Comparison of ENCODE assay signal across 23 cellular contexts in the genomic region with DNA sequence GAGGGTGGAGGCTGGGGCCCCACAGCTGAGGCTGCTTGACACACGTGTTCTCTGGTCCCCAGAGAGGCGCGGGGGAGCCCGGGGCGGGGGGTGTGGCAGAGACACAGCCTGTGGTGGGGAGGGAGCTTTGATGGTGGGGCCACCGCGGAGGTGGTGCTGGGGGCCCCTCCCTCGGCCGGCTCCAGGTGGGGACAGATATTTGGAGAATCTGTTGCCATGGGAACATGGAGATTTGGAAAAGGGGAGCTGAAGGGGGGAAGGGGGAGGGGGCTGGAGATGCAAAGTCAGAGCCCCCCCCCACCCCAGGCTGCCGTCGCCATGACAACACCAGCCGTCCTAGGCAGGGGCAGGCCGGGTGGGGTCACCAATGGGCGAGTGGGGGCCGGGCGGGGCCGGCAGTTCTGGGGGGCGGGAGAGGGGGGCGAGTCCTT. TPM values are rescaled to one million over a fixed set of nuclear protein-coding genes. Genes with fewer than 3 reads are reported as not detected.
DNase-seq lines count a peak whose midpoint lies in the region; ATAC-seq, FAIRE-seq and TF ChIP-seq lines count a peak whose summit lies in the region.
"Had no signal": no experiment of that assay in that cellular context is flagged by ENCODE, and none has a peak within 500 bp of the region (broad histone marks: within the 10 kb centered on the region; RNA-seq: fewer than 3 reads in every experiment).

No MANE protein-coding gene starts in this region.

- H3K27ac ChIP-seq in ectodermal cell (ENCODE audit: insufficient read depth, low read depth, low read length, poor library complexity, severe bottlenecking) = no peak overlapping the region
- no peak overlapping the region for H3K27ac ChIP-seq in neural cell (ENCODE audit: low read length)
- H3K27ac ChIP-seq in kidney (ENCODE audit: low read depth in 2 of 2, low read length in 2 of 2) = no peak overlapping the region
- H3K27ac ChIP-seq: ascending aorta, coronary artery, esophagus squamous epithelium, KMS-11, psoas muscle had no signal

- H3K4me3 Mint-ChIP-seq in activated CD4-positive, alpha-beta T cell treated with anti-CD3 and anti-CD28 coated beads, Interleukin-2, amount 10 ng/mL, durations not matched to agents 24 days and 14 days = no peak overlapping the region
- no peak overlapping the region for H3K4me3 Mint-ChIP-seq in activated CD4-positive, alpha-beta T cell treated with anti-CD3 and anti-CD28 coated beads for 36 hours
- H3K4me3 Mint-ChIP-seq in IgD-negative memory B cell = peak overlapping the region in 2 of 4 donors; percentile 6 to 60

- no peak for TF ChIP-seq RAD21 in neural cell (conservative IDR thresholded peaks at IDR 0.05)

- H3K9me2 ChIP-seq in neural cell (ENCODE audit: insufficient read depth, low read length) = no peaks in the 10 kb centered on the region

- no peak overlapping the region for H2AFZ ChIP-seq in neural cell (ENCODE audit: low read depth, low read length)

- H3K9ac ChIP-seq in neural cell (ENCODE audit: low read length) (peak overlapping the region; percentile 66), kidney (ENCODE audit: low read length in 2 of 2) (no peak overlapping the region)
- H3K9ac ChIP-seq: KMS-11 had no signal

- H4K20me1 ChIP-seq in neural cell (ENCODE audit: insufficient read depth) = no peaks in the 10 kb centered on the region

- no peak overlapping the region for H3K27ac Mint-ChIP-seq in activated CD4-positive, alpha-beta T cell treated with anti-CD3 and anti-CD28 coated beads, Interleukin-2, amount 10 ng/mL, durations not matched to agents 24 days and 14 days
- no peak overlapping the region for H3K27ac Mint-ChIP-seq in activated CD4-positive, alpha-beta T cell treated with anti-CD3 and anti-CD28 coated beads for 36 hours
- H3K27ac Mint-ChIP-seq in IgD-negative memory B cell = peak overlapping the region in 2 of 3 donors; percentile 17 to 24

- ATAC-seq in activated CD4-positive, alpha-beta T cell treated with anti-CD3 and anti-CD28 coated beads for 36 hours = no peak
- ATAC-seq: left cardiac atrium; mucosa of descending colon; psoas muscle; stimulated activated naive CD8-positive, alpha-beta T cell treated with anti-CD3 and anti-CD28 coated beads, Interleukin-15, Interleukin-2, amounts not matched to agents 100 U/mL and 50 U/mL, for 24 hours had no signal

- intact Hi-C loops in activated CD4-positive, alpha-beta T cell treated with anti-CD3 and anti-CD28 coated beads, Interleukin-2, amount 10 ng/mL, durations not matched to agents 24 days and 14 days (cut with micrococcal nuclease) = no loop called here
- intact Hi-C loops in activated CD4-positive, alpha-beta T cell treated with anti-CD3 and anti-CD28 coated beads for 36 hours (cut with DNase I, micrococcal nuclease) = loop anchor here in 1 of 2 experiments (2.0 kb wide), 2 partner anchors 16 to 30 kb away; partner anchors contain the start of gene MYADM
- intact Hi-C loops in kidney (cut with DNase I) = no loop called here

- POLR2A ChIA-PET in activated CD4-positive, alpha-beta T cell treated with anti-CD3 and anti-CD28 coated beads for 36 hours (lab: Charles Lee) = interaction anchor here (0.6 kb wide), 1 partner anchor 11 kb away, joined by 3 read pairs; no protein-coding TSS in a partner anchor

- TF ChIP-seq CTCF in neural cell (IDR thresholded peaks at IDR 0.05; ENCODE audit: poor library complexity, severe bottlenecking) (no peak), kidney (IDR thresholded peaks at IDR 0.05; ENCODE audit: borderline replicate concordance, extremely low read depth, insufficient read depth) (no peak)

- no peak overlapping the region for H3K4me2 ChIP-seq in neural cell (ENCODE audit: low read length)
- H3K4me2 ChIP-seq: KMS-11 had no signal

- peaks cover 10% of the 10 kb centered on the region for H3K4me1 Mint-ChIP-seq in activated CD4-positive, alpha-beta T cell treated with anti-CD3 and anti-CD28 coated beads, Interleukin-2, amount 10 ng/mL, durations not matched to agents 24 days and 14 days
- H3K4me1 Mint-ChIP-seq in activated CD4-positive, alpha-beta T cell treated with anti-CD3 and anti-CD28 coated beads for 36 hours = peaks cover 16% of the 10 kb centered on the region
- peaks cover 3 to 6% (median 6%) of the 10 kb centered on the region in 3 donors for H3K4me1 Mint-ChIP-seq in IgD-negative memory B cell

- peaks cover 34% of the 10 kb centered on the region for H3K27me3 Mint-ChIP-seq in activated CD4-positive, alpha-beta T cell treated with anti-CD3 and anti-CD28 coated beads, Interleukin-2, amount 10 ng/mL, durations not matched to agents 24 days and 14 days
- H3K27me3 Mint-ChIP-seq in activated CD4-positive, alpha-beta T cell treated with anti-CD3 and anti-CD28 coated beads for 36 hours = peaks cover 20% of the 10 kb centered on the region
- peaks cover 30% of the 10 kb centered on the region for H3K27me3 Mint-ChIP-seq in IgD-negative memory B cell

- H3K27me3 ChIP-seq in ectodermal cell (ENCODE audit: control insufficient read depth, insufficient read depth, low read length, poor library complexity, severe bottlenecking) = peaks cover 39% of the 10 kb centered on the region
- no peaks in the 10 kb centered on the region for H3K27me3 ChIP-seq in neural cell (ENCODE audit: insufficient read depth, low read depth, low read length)

- CTCF ChIA-PET in activated CD4-positive, alpha-beta T cell treated with anti-CD3 and anti-CD28 coated beads for 36 hours (lab: Charles Lee) = no interaction called here

- H3K4me3 ChIP-seq in ectodermal cell (ENCODE audit: insufficient read depth, low read depth, low read length) (peak overlapping the region; percentile 48), neural cell (ENCODE audit: low read length) (peak overlapping the region; percentile 70), kidney (ENCODE audit: low read length in 2 of 2) (no peak overlapping the region)
- H3K4me3 ChIP-seq: ascending aorta, coronary artery, esophagus squamous epithelium, mucosa of descending colon, psoas muscle had no signal

- no peaks in the 10 kb centered on the region for H3K36me3 Mint-ChIP-seq in activated CD4-positive, alpha-beta T cell treated with anti-CD3 and anti-CD28 coated beads, Interleukin-2, amount 10 ng/mL, durations not matched to agents 24 days and 14 days (ENCODE audit: low read depth)
- H3K36me3 Mint-ChIP-seq in activated CD4-positive, alpha-beta T cell treated with anti-CD3 and anti-CD28 coated beads for 36 hours (ENCODE audit: low read depth) = no peaks in the 10 kb centered on the region
- no peaks in the 10 kb centered on the region for H3K36me3 Mint-ChIP-seq in IgD-negative memory B cell

- H3K79me2 ChIP-seq in neural cell (replicated peaks; ENCODE audit: insufficient read depth, low read length) = no peaks in the 10 kb centered on the region

- no peak for FAIRE-seq in kidney (lab: Jason Lieb, UNC)

- TF ChIP-seq EP300 in neural cell (conservative IDR thresholded peaks at IDR 0.05; ENCODE audit: poor library complexity, severe bottlenecking) = no peak

- no peaks in the 10 kb centered on the region for H3K9me3 Mint-ChIP-seq in activated CD4-positive, alpha-beta T cell treated with anti-CD3 and anti-CD28 coated beads, Interleukin-2, amount 10 ng/mL, durations not matched to agents 24 days and 14 days
- no peaks in the 10 kb centered on the region for H3K9me3 Mint-ChIP-seq in activated CD4-positive, alpha-beta T cell treated with anti-CD3 and anti-CD28 coated beads for 36 hours (ENCODE audit: low read depth)
- H3K9me3 Mint-ChIP-seq in IgD-negative memory B cell = peaks cover 0 to 6% (median 0%) of the 10 kb centered on the region in 3 donors

- H3K4me1 ChIP-seq in ectodermal cell (ENCODE audit: control insufficient read depth, insufficient read depth, low read length) (peaks cover 27% of the 10 kb centered on the region), kidney (ENCODE audit: control insufficient read depth in 1 of 2, insufficient read depth in 1 of 2, low read depth in 1 of 2, low read length in 2 of 2) (peaks cover 3 to 5% of the 10 kb centered on the region in 2 donors)
- H3K4me1 ChIP-seq: psoas muscle had no signal

- H3K9me3 ChIP-seq in ectodermal cell (ENCODE audit: control insufficient read depth, low read length) (no peaks in the 10 kb centered on the region), neural cell (ENCODE audit: low read length) (no peaks in the 10 kb centered on the region), kidney (ENCODE audit: control insufficient read depth in 1 of 2, low read length in 2 of 2) (no peaks in the 10 kb centered on the region)
- H3K9me3 ChIP-seq: ascending aorta, esophagus squamous epithelium, mucosa of descending colon, psoas muscle had no signal

- 2% methylated on average over 19 of the region's 19 CpGs for WGBS in ectodermal cell, 2 experiments

- DNase-seq in activated CD4-positive, alpha-beta T cell treated with anti-CD3 and anti-CD28 coated beads, Interleukin-2, amount 10 ng/mL, durations not matched to agents 24 days and 14 days = peak; percentile 76
- DNase-seq in activated CD4-positive, alpha-beta T cell treated with anti-CD3 and anti-CD28 coated beads for 36 hours = no peak
- DNase-seq in kidney (no peak), kidney tubule cell (ENCODE audit: low spot score) (no peak), NCI-H187 (lab: John Stamatoyannopoulos, UW) (no peak)
- DNase-seq: activated CD4-positive, alpha-beta T cell treated with anti-CD3 and anti-CD28 coated beads, Interleukin-2, amount 50 U/mL, for 4 hours; esophagus squamous epithelium; GF-D8; HCEC 1CT; left cardiac atrium; NCI-H1105 treated with DMSO at 0.1 percent for 48 hours; NCI-H226; SHP77; stimulated activated naive CD8-positive, alpha-beta T cell treated with anti-CD3 and anti-CD28 coated beads, Interleukin-15, Interleukin-2, amounts not matched to agents 100 U/mL and 50 U/mL, for 24 hours; T1000 had no signal

- no peaks in the 10 kb centered on the region for H3F3A ChIP-seq in neural cell (ENCODE audit: insufficient read depth, low read length, poor library complexity, severe bottlenecking)

- H3K36me3 ChIP-seq in ectodermal cell (ENCODE audit: control insufficient read depth, insufficient read depth, low read length) (no peaks in the 10 kb centered on the region), neural cell (ENCODE audit: insufficient read depth, low read length) (no peaks in the 10 kb centered on the region), kidney (ENCODE audit: control insufficient read depth in 1 of 2, insufficient read depth in 2 of 2, low read length in 2 of 2) (no peaks in the 10 kb centered on the region)
- H3K36me3 ChIP-seq: ascending aorta, esophagus squamous epithelium had no signal

RNA-seq across cellular contexts. Expression of gene PRKCG, which starts 1.2 kb away (rescaled TPM):
- total RNA-seq in activated CD4-positive, alpha-beta T cell treated with anti-CD3 and anti-CD28 coated beads, Interleukin-2, amount 10 ng/mL, durations not matched to agents 24 days and 14 days = not detected in 2 replicates
- under 1 TPM in 1 of 2 experiments, not detected in 1; 0.25 TPM for total RNA-seq in activated CD4-positive, alpha-beta T cell treated with anti-CD3 and anti-CD28 coated beads for 36 hours
- polyA plus RNA-seq in IgD-negative memory B cell = not detected
- 12.1 TPM for polyA plus RNA-seq in ectodermal cell (2013, experiment 1 of 4)
- polyA plus RNA-seq in ectodermal cell (2013, experiment 2 of 4) = 11.7 TPM
- 10.4 TPM for polyA plus RNA-seq in ectodermal cell (2013, experiment 3 of 4)
- polyA plus RNA-seq in ectodermal cell (2013, experiment 4 of 4) = 11.3 TPM
- polyA plus RNA-seq in neural cell = 0.99 and 2.2 TPM in 2 replicates
- polyA minus RNA-seq in neural cell = 3.0 and 5.4 TPM in 2 replicates
- not detected for total RNA-seq in kidney
- polyA plus RNA-seq in kidney (ENCODE audit: insufficient read depth, low read depth, low replicate concordance) = not detected
- total RNA-seq: ascending aorta, esophagus squamous epithelium, left cardiac atrium, psoas muscle had no signal

RNA-seq across cellular contexts. Expression of gene MYADM, which starts 15.6 kb away (rescaled TPM):
- 65.6 and 69.0 TPM in 2 replicates for total RNA-seq in activated CD4-positive, alpha-beta T cell treated with anti-CD3 and anti-CD28 coated beads, Interleukin-2, amount 10 ng/mL, durations not matched to agents 24 days and 14 days
- total RNA-seq in activated CD4-positive, alpha-beta T cell treated with anti-CD3 and anti-CD28 coated beads for 36 hours = 10 to 100 TPM; 46.4 to 54.6 TPM
- polyA plus RNA-seq in IgD-negative memory B cell (47.0 TPM), neural cell (2.5 and 4.5 TPM in 2 replicates), kidney (ENCODE audit: insufficient read depth, low read depth, low replicate concordance) (13.1 TPM)
- 84.7 TPM for polyA plus RNA-seq in ectodermal cell (2013, experiment 1 of 4)
- 93.9 TPM for polyA plus RNA-seq in ectodermal cell (2013, experiment 2 of 4)
- polyA plus RNA-seq in ectodermal cell (2013, experiment 3 of 4) = 49.8 TPM
- polyA plus RNA-seq in ectodermal cell (2013, experiment 4 of 4) = 55.5 TPM
- 5.1 and 6.5 TPM in 2 replicates for polyA minus RNA-seq in neural cell
- 90.3 TPM for total RNA-seq in kidney

RNA-seq across cellular contexts. Expression of gene CACNG7, which starts 25.8 kb away (rescaled TPM):
- not detected in 2 replicates for total RNA-seq in activated CD4-positive, alpha-beta T cell treated with anti-CD3 and anti-CD28 coated beads, Interleukin-2, amount 10 ng/mL, durations not matched to agents 24 days and 14 days
- total RNA-seq in activated CD4-positive, alpha-beta T cell treated with anti-CD3 and anti-CD28 coated beads for 36 hours = not detected
- polyA plus RNA-seq in IgD-negative memory B cell (not detected), neural cell (27.8 and 37.0 TPM in 2 replicates), kidney (ENCODE audit: insufficient read depth, low read depth, low replicate concordance) (not detected)
- 35.0 TPM for polyA plus RNA-seq in ectodermal cell (2013, experiment 1 of 4)
- polyA plus RNA-seq in ectodermal cell (2013, experiment 2 of 4) = 36.5 TPM
- 30.5 TPM for polyA plus RNA-seq in ectodermal cell (2013, experiment 3 of 4)
- polyA plus RNA-seq in ectodermal cell (2013, experiment 4 of 4) = 38.1 TPM
- polyA minus RNA-seq in neural cell = 25.4 and 29.2 TPM in 2 replicates
- total RNA-seq in kidney = not detected
- total RNA-seq: ascending aorta, esophagus squamous epithelium, left cardiac atrium, psoas muscle had no signal

RNA-seq across cellular contexts. Expression of gene NLRP12, which starts 59.1 kb away (rescaled TPM):
- total RNA-seq in activated CD4-positive, alpha-beta T cell treated with anti-CD3 and anti-CD28 coated beads, Interleukin-2, amount 10 ng/mL, durations not matched to agents 24 days and 14 days = not detected in 2 replicates
- total RNA-seq in activated CD4-positive, alpha-beta T cell treated with anti-CD3 and anti-CD28 coated beads for 36 hours = not detected
- polyA plus RNA-seq in IgD-negative memory B cell (0.15 TPM), neural cell (not detected in 2 replicates), kidney (ENCODE audit: insufficient read depth, low read depth, low replicate concordance) (not detected)
- not detected for polyA plus RNA-seq in ectodermal cell (2013, experiment 1 of 4)
- polyA plus RNA-seq in ectodermal cell (2013, experiment 2 of 4) = not detected
- polyA plus RNA-seq in ectodermal cell (2013, experiment 3 of 4) = not detected
- polyA plus RNA-seq in ectodermal cell (2013, experiment 4 of 4) = 0.08 TPM
- polyA minus RNA-seq in neural cell = not detected in 2 replicates
- 1.1 TPM for total RNA-seq in kidney
- total RNA-seq: ascending aorta had no signal

Comparison
In these comparisons a context has a peak if more than half of its experiments do, and no peak if none do; other contexts are left out.
1. H3K27ac Mint-ChIP-seq: peak in IgD-negative memory B cell (2 of 3); none in activated CD4-positive, alpha-beta T cell treated with anti-CD3 and anti-CD28 coated beads, Interleukin-2, amount 10 ng/mL, durations not matched to agents 24 days and 14 days (single experiment) and activated CD4-positive, alpha-beta T cell treated with anti-CD3 and anti-CD28 coated beads for 36 hours (single experiment).
2. H3K4me3 ChIP-seq: peak in ectodermal cell (single experiment) and neural cell (single experiment); none in kidney (0 of 2).